Comparison of ENCODE assay signal across 20 cellular contexts in the genomic region with DNA sequence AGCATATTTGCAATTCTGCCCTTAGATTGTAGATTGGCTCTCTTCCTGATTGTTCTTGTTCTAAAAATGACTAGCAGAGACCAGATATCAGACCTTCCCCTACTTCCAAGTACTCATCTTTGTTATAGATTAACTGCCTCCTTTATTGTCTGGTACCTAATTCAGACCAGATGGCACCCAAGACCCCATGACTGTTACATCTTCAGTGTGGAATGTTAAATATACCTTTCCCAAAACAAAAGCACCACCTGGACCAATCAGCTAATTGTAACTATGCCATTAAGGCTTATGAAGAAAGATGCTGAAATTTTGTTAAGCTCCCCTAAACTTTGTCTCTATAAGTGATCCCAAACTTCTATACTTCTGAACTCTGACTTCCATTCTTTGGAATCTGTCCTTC.
"Had no signal": no experiment of that assay in that cellular context is flagged by ENCODE, and none has a peak within 500 bp of the region (broad histone marks: within the 10 kb centered on the region; RNA-seq: fewer than 3 reads in every experiment).

No MANE protein-coding gene starts in this region.

- H3K36me3 ChIP-seq: ascending aorta, heart left ventricle, left ventricle myocardium inferior, pancreas had no signal

- H3K27ac ChIP-seq: ascending aorta, heart left ventricle, left ventricle myocardium inferior, pancreas, testis had no signal

- H3K4me3 Mint-ChIP-seq: activated CD8-positive, alpha-beta T cell treated with anti-CD3 and anti-CD28 coated beads, Interleukin-2, amount 10 ng/mL, durations not matched to agents 7 days and 5 days; activated naive CD8-positive, alpha-beta T cell treated with anti-CD3 and anti-CD28 coated beads, Interleukin-2, amount 50 U/mL, for 24 hours; activated T-helper 1 cell treated with anti-CD3 and anti-CD28 coated beads, Interleukin-12 subunit alpha, Interleukin-12 subunit beta, Interleukin-2, Interleukin-4 antibody, amounts not matched to agents 30 ng/mL and 10 ng/mL and 1 ng/mL, durations not matched to agents 14 hours and 24 hours and 36 hours; nephron progenitor cell had no signal

- H3K27me3 ChIP-seq: ascending aorta, dorsolateral prefrontal cortex, heart left ventricle, pancreas, testis had no signal

- H3K9me3 ChIP-seq: ascending aorta, heart left ventricle, left ventricle myocardium inferior, pancreas, testis had no signal

- H3K4me1 Mint-ChIP-seq: activated naive CD8-positive, alpha-beta T cell treated with anti-CD3 and anti-CD28 coated beads, Interleukin-2, amount 50 U/mL, for 24 hours; nephron progenitor cell had no signal

- H3K9me3 Mint-ChIP-seq: activated naive CD8-positive, alpha-beta T cell treated with anti-CD3 and anti-CD28 coated beads, Interleukin-2, amount 50 U/mL, for 24 hours; activated T-helper 1 cell treated with anti-CD3 and anti-CD28 coated beads, Interleukin-12 subunit alpha, Interleukin-12 subunit beta, Interleukin-2, Interleukin-4 antibody, amounts not matched to agents 30 ng/mL and 10 ng/mL and 1 ng/mL, durations not matched to agents 14 hours and 24 hours and 36 hours; nephron progenitor cell had no signal

- FAIRE-seq: bronchial epithelial cell, frontal cortex, kidney, pancreas had no signal

- H3K4me3 ChIP-seq: ascending aorta, dorsolateral prefrontal cortex, heart left ventricle, left ventricle myocardium inferior, pancreas, testis had no signal

- H3K4me1 ChIP-seq: ascending aorta, heart left ventricle, left ventricle myocardium inferior, pancreas, testis had no signal

- DNase-seq: activated CD4-positive, alpha-beta T cell treated with anti-CD3 and anti-CD28 coated beads for 48 hours; activated CD8-positive, alpha-beta memory T cell treated with anti-CD3 and anti-CD28 coated beads, Interleukin-2, amount 50 U/mL, for 48 hours; activated CD8-positive, alpha-beta T cell treated with anti-CD3 and anti-CD28 coated beads, Interleukin-2, amount 10 ng/mL, durations not matched to agents 7 days and 5 days; activated naive CD4-positive, alpha-beta T cell; activated naive CD8-positive, alpha-beta T cell treated with anti-CD3 and anti-CD28 coated beads, Interleukin-2, amount 50 U/mL, for 24 hours; dorsolateral prefrontal cortex; heart left ventricle; kidney; left ventricle myocardium inferior; mesenchymal stem cell; nephron progenitor cell; pancreas; stimulated activated CD4-positive, alpha-beta T cell treated with anti-CD3 and anti-CD28 coated beads, Interleukin-4, amount 100 ng/mL, for 1 hour; stimulated activated CD8-positive, alpha-beta memory T cell treated with anti-CD3 and anti-CD28 coated beads, Interleukin-4, amount 100 ng/mL, for 48 hours; stimulated activated naive CD8-positive, alpha-beta T cell treated with anti-CD3 and anti-CD28 coated beads, Interleukin-15, Interleukin-2, amounts not matched to agents 100 U/mL and 50 U/mL, for 24 hours; testis had no signal

- ATAC-seq: activated CD8-positive, alpha-beta T cell treated with anti-CD3 and anti-CD28 coated beads, Interleukin-2, amount 10 ng/mL, durations not matched to agents 7 days and 5 days; activated naive CD8-positive, alpha-beta T cell treated with anti-CD3 and anti-CD28 coated beads, Interleukin-2, amount 50 U/mL, for 24 hours; heart left ventricle; pancreas; stimulated activated naive CD8-positive, alpha-beta T cell treated with anti-CD3 and anti-CD28 coated beads, Interleukin-15, Interleukin-2, amounts not matched to agents 100 U/mL and 50 U/mL, for 24 hours had no signal

- H3K27ac Mint-ChIP-seq: activated CD8-positive, alpha-beta T cell treated with anti-CD3 and anti-CD28 coated beads, Interleukin-2, amount 10 ng/mL, durations not matched to agents 7 days and 5 days; activated naive CD8-positive, alpha-beta T cell treated with anti-CD3 and anti-CD28 coated beads, Interleukin-2, amount 50 U/mL, for 24 hours; activated T-helper 1 cell treated with anti-CD3 and anti-CD28 coated beads, Interleukin-12 subunit alpha, Interleukin-12 subunit beta, Interleukin-2, Interleukin-4 antibody, amounts not matched to agents 30 ng/mL and 10 ng/mL and 1 ng/mL, durations not matched to agents 14 hours and 24 hours and 36 hours; nephron progenitor cell had no signal

- H3K27me3 Mint-ChIP-seq: activated naive CD8-positive, alpha-beta T cell treated with anti-CD3 and anti-CD28 coated beads, Interleukin-2, amount 50 U/mL, for 24 hours had no signal
